10 cellular contexts compared by ENCODE assay signal in the genomic region with DNA sequence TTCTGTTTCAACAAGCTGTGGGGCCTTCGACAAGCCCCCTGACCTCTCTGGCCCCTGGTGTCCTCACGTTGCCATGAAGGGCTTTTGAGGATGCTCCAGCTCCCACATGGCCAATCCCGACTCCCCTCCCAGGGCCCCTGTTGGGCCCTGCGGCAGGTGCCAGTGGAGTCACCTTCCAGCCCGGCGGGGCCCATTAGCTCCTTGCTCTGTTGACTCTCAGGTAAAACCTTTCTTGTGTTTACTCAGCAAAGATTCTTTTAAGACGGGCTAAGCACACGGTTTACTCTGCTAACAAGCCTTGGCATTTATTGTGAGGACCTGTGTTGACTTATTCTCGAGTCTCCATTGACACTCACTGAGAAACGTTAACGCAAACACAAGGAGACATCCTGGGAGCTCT. TPM values are rescaled to one million over a fixed set of nuclear protein-coding genes. Genes with fewer than 3 reads are reported as not detected.
DNase-seq lines count a peak whose midpoint lies in the region; ATAC-seq and TF ChIP-seq lines count a peak whose summit lies in the region.
"Had no signal": no experiment of that assay in that cellular context is flagged by ENCODE, and none has a peak within 500 bp of the region (broad histone marks: within the 10 kb centered on the region; RNA-seq: fewer than 3 reads in every experiment).

No MANE protein-coding gene starts in this region.

- no peak overlapping the region for H3K4me3 Mint-ChIP-seq in activated naive CD4-positive, alpha-beta T cell treated with anti-CD3 and anti-CD28 coated beads, Interleukin-2, amount 50 U/mL, for 24 hours
- no peak overlapping the region for H3K4me3 Mint-ChIP-seq in activated naive CD4-positive, alpha-beta T cell treated with anti-CD3 and anti-CD28 coated beads for 36 hours
- H3K4me3 Mint-ChIP-seq: memory B cell had no signal

- DNase-seq in activated naive CD4-positive, alpha-beta T cell treated with anti-CD3 and anti-CD28 coated beads for 36 hours = no peak
- DNase-seq in NCI-H69 (lab: John Stamatoyannopoulos, UW) = peak; percentile 78
- peak; percentile 23 for DNase-seq in transverse colon
- no peak for DNase-seq in tibial nerve (ENCODE audit: low spot score in 2 of 2)
- DNase-seq in activated effector memory CD4-positive, alpha-beta T cell treated with anti-CD3 and anti-CD28 coated beads, Interleukin-2, amount 50 U/mL, for 16 hours = no peak
- DNase-seq: NCI-H446 had no signal

- H3K27ac ChIP-seq in esophagus (ENCODE audit: low read depth in 2 of 2, low read length in 1 of 2) (peak overlapping the region; percentile 44 to 78), transverse colon (peak overlapping the region; percentile 9 to 43 (median 26)), tibial nerve (no peak overlapping the region)

- H3K27ac Mint-ChIP-seq in activated naive CD4-positive, alpha-beta T cell treated with anti-CD3 and anti-CD28 coated beads, Interleukin-2, amount 50 U/mL, for 24 hours = peak overlapping the region; percentile 68
- H3K27ac Mint-ChIP-seq in activated naive CD4-positive, alpha-beta T cell treated with anti-CD3 and anti-CD28 coated beads for 36 hours = no peak overlapping the region

- CTCF ChIA-PET in activated naive CD4-positive, alpha-beta T cell treated with anti-CD3 and anti-CD28 coated beads for 36 hours (lab: Charles Lee) = interaction anchor here (0.7 to 2.6 kb wide), 4 partner anchors 15 to 1042 kb away, joined by 3 to 21 read pairs (median 4); a partner anchor contains a TSS

- in situ Hi-C loops in transverse colon (cut with MboI; ENCODE audit: low pct_ligation_motif_present in 1 of 4, low pct_unique_long_range_greater_than_20kb in 1 of 4, low sequenced_read_pairs in 3 of 4) = no loop called here

- TF ChIP-seq POLR2A in transverse colon (IDR thresholded peaks at IDR 0.05) (no peak), tibial nerve (IDR thresholded peaks at IDR 0.05) (no peak)

- H3K36me3 ChIP-seq in esophagus (ENCODE audit: control insufficient read depth in 2 of 2, insufficient read depth in 2 of 2, low read length in 1 of 2) (no peaks in the 10 kb centered on the region), transverse colon (no peaks in the 10 kb centered on the region), tibial nerve (no peaks in the 10 kb centered on the region)

- no peaks in the 10 kb centered on the region for H3K27me3 Mint-ChIP-seq in activated naive CD4-positive, alpha-beta T cell treated with anti-CD3 and anti-CD28 coated beads, Interleukin-2, amount 50 U/mL, for 24 hours
- no peaks in the 10 kb centered on the region for H3K27me3 Mint-ChIP-seq in activated naive CD4-positive, alpha-beta T cell treated with anti-CD3 and anti-CD28 coated beads for 36 hours (ENCODE audit: low read depth)
- H3K27me3 Mint-ChIP-seq: memory B cell had no signal

- no peaks in the 10 kb centered on the region for H3K9me3 Mint-ChIP-seq in activated naive CD4-positive, alpha-beta T cell treated with anti-CD3 and anti-CD28 coated beads, Interleukin-2, amount 50 U/mL, for 24 hours
- H3K9me3 Mint-ChIP-seq in activated naive CD4-positive, alpha-beta T cell treated with anti-CD3 and anti-CD28 coated beads for 36 hours = no peaks in the 10 kb centered on the region
- H3K9me3 Mint-ChIP-seq: memory B cell had no signal

- no peak for ATAC-seq in HG03097 (IDR thresholded peaks at IDR 0.05; ENCODE audit: low FRiP score, unreplicated experiment)

- WGBS in esophagus, 2 donors = 45 to 47% methylated on average over 11 of the region's 11 CpGs
- 47 to 67% methylated on average over 2 to 11 of the region's 11 CpGs for WGBS in transverse colon (ENCODE audit: low coverage in 1 of 2), 2 donors
- WGBS in tibial nerve, 2 donors = 71 to 78% methylated on average over 11 of the region's 11 CpGs

- H3K4me1 ChIP-seq in esophagus (ENCODE audit: control insufficient read depth in 2 of 2, insufficient read depth in 2 of 2, low read length in 1 of 2) (peaks cover 2 to 13% of the 10 kb centered on the region in 2 donors), transverse colon (peaks cover 7 to 42% (median 14%) of the 10 kb centered on the region in 4 donors), tibial nerve (peaks cover 0 to 5% (median 0%) of the 10 kb centered on the region in 4 donors)

- H3K4me1 Mint-ChIP-seq in activated naive CD4-positive, alpha-beta T cell treated with anti-CD3 and anti-CD28 coated beads, Interleukin-2, amount 50 U/mL, for 24 hours = peaks cover 37% of the 10 kb centered on the region
- H3K4me1 Mint-ChIP-seq in activated naive CD4-positive, alpha-beta T cell treated with anti-CD3 and anti-CD28 coated beads for 36 hours (ENCODE audit: low read depth) = peaks cover 27% of the 10 kb centered on the region

- H3K36me3 Mint-ChIP-seq in activated naive CD4-positive, alpha-beta T cell treated with anti-CD3 and anti-CD28 coated beads, Interleukin-2, amount 50 U/mL, for 24 hours = no peaks in the 10 kb centered on the region
- no peaks in the 10 kb centered on the region for H3K36me3 Mint-ChIP-seq in activated naive CD4-positive, alpha-beta T cell treated with anti-CD3 and anti-CD28 coated beads for 36 hours (ENCODE audit: low read depth)
- H3K36me3 Mint-ChIP-seq: memory B cell had no signal

- TF ChIP-seq EP300 in transverse colon (IDR thresholded peaks at IDR 0.05; ENCODE audit: low read depth) = no peak
- TF ChIP-seq EP300 in tibial nerve (IDR thresholded peaks at IDR 0.05) = no peak

- H3K27me3 ChIP-seq in esophagus (ENCODE audit: control insufficient read depth in 1 of 2, insufficient read depth in 2 of 2, low read length in 2 of 2) (no peaks in the 10 kb centered on the region), transverse colon (no peaks in the 10 kb centered on the region), tibial nerve (no peaks in the 10 kb centered on the region)

- TF ChIP-seq CTCF in transverse colon (IDR thresholded peaks at IDR 0.05) = no peak
- TF ChIP-seq CTCF in tibial nerve (IDR thresholded peaks at IDR 0.05) = no peak

- H3K4me3 ChIP-seq in esophagus (ENCODE audit: low read depth in 1 of 2, low read length in 2 of 2) (no peak overlapping the region), transverse colon (no peak overlapping the region), tibial nerve (no peak overlapping the region)

- H3K9me3 ChIP-seq in esophagus (ENCODE audit: control insufficient read depth in 2 of 2, insufficient read depth in 1 of 2, low read depth in 1 of 2, low read length in 1 of 2) (no peaks in the 10 kb centered on the region), transverse colon (no peaks in the 10 kb centered on the region), tibial nerve (no peaks in the 10 kb centered on the region)

- intact Hi-C loops in activated naive CD4-positive, alpha-beta T cell treated with anti-CD3 and anti-CD28 coated beads for 36 hours (cut with micrococcal nuclease) = loop anchor here (1.0 to 2.0 kb wide), 8 partner anchors 15 to 1025 kb away; a partner anchor contains a TSS
- intact Hi-C loops in transverse colon (cut with DNase I; ENCODE audit: low total_unique reads) = no loop called here

RNA-seq across cellular contexts. Expression of a gene that starts 15.0 kb away (rescaled TPM):
- total RNA-seq in activated naive CD4-positive, alpha-beta T cell treated with anti-CD3 and anti-CD28 coated beads for 36 hours = 1,000 to 10,000 TPM; 2,674 to 2,950 TPM
- polyA plus RNA-seq in esophagus = 1,000 to 10,000 TPM; 1,182 to 1,782 TPM
- 100 to 1,000 TPM; 279 to 742 (median 450) TPM for total RNA-seq in transverse colon
- 100 to 1,000 TPM; 435 to 693 (median 620) TPM for total RNA-seq in tibial nerve

RNA-seq across cellular contexts. Expression of a gene that starts 53.5 kb away (rescaled TPM):
- 10 to 100 TPM; 68.8 to 73.1 TPM for total RNA-seq in activated naive CD4-positive, alpha-beta T cell treated with anti-CD3 and anti-CD28 coated beads for 36 hours
- polyA plus RNA-seq in esophagus = 1 to 10 TPM; 4.7 to 8.1 TPM
- total RNA-seq in transverse colon (10 to 100 TPM in 1 of 4 donors, 1 to 10 TPM in 3; 1.9 to 11.5 (median 5.2) TPM), tibial nerve (10 to 100 TPM in 2 of 4 donors, 1 to 10 TPM in 2; 4.5 to 13.2 (median 8.9) TPM)

Comparison
In these comparisons a context has a peak if more than half of its experiments do, and no peak if none do; other contexts are left out.
1. DNase-seq: peak in NCI-H69 (single experiment) and transverse colon (single experiment); none in activated naive CD4-positive, alpha-beta T cell treated with anti-CD3 and anti-CD28 coated beads for 36 hours (single experiment), tibial nerve (0 of 2) and activated effector memory CD4-positive, alpha-beta T cell treated with anti-CD3 and anti-CD28 coated beads, Interleukin-2, amount 50 U/mL, for 16 hours (single experiment).
2. H3K27ac ChIP-seq: peak in esophagus (2 of 2) and transverse colon (4 of 4); none in tibial nerve (0 of 4).
3. RNA of a gene that starts 53.5 kb away (total RNA-seq): 68.8 to 73.1 TPM in activated naive CD4-positive, alpha-beta T cell treated with anti-CD3 and anti-CD28 coated beads for 36 hours; 4.5 to 13.2 TPM in tibial nerve and 1.9 to 11.5 TPM in transverse colon; every median in the first group is over 4 times any median in the second.